ENCODE assay signal across 1 cellular context in genomic region chr10:71266147-71266917, GRCh38.
TF ChIP-seq lines count a peak whose summit lies in the region.

No MANE protein-coding gene starts in this region.

TF ChIP-seq in HEK293, 187 proteins besides CTCF, POLR2A, EP300 and RAD21 (continued from another document and continues in another):
- TF ChIP-seq PRDM2 (tag by site-specific recombination; IDR thresholded peaks at IDR 0.05; ENCODE audit: borderline replicate concordance): no peak
- TF ChIP-seq ZSCAN30 (tag by site-specific recombination; IDR thresholded peaks at IDR 0.05): peak; percentile 78; the same call in 1 of the 2 replicates
- TF ChIP-seq ZNF350 (tag by site-specific recombination; IDR thresholded peaks at IDR 0.05): no peak
- TF ChIP-seq ZBTB48 (tag by site-specific recombination; IDR thresholded peaks at IDR 0.05): peak; percentile 81; the same call in 1 of the 2 replicates
- TF ChIP-seq GLIS1 (tag by site-specific recombination; IDR thresholded peaks at IDR 0.05): peak; percentile 80
- no peak for TF ChIP-seq ZNF274 (IDR thresholded peaks at IDR 0.05; ENCODE audit: low read length)
- no peak for TF ChIP-seq ZNF274 (tag by site-specific recombination; IDR thresholded peaks at IDR 0.05; ENCODE audit: borderline replicate concordance)
- peak; percentile 82 for TF ChIP-seq MZF1 (tag by site-specific recombination; IDR thresholded peaks at IDR 0.05; ENCODE audit: borderline replicate concordance)
- TF ChIP-seq ZNF501 (tag by site-specific recombination; IDR thresholded peaks at IDR 0.05): no peak
- no peak for TF ChIP-seq ZNF777 (tag by site-specific recombination; IDR thresholded peaks at IDR 0.05; ENCODE audit: borderline replicate concordance)
- TF ChIP-seq ZEB2 (tag by site-specific recombination; IDR thresholded peaks at IDR 0.05): peak; percentile 99
- no peak for TF ChIP-seq ZNF548 (tag by site-specific recombination; IDR thresholded peaks at IDR 0.05)
- peak; percentile 64 for TF ChIP-seq SCRT2 (tag by site-specific recombination; IDR thresholded peaks at IDR 0.05)
- TF ChIP-seq ZNF768 (tag by site-specific recombination; IDR thresholded peaks at IDR 0.05): no peak
- TF ChIP-seq ZNF610 (tag by site-specific recombination; IDR thresholded peaks at IDR 0.05; ENCODE audit: borderline replicate concordance): peak; percentile 92
- no peak for TF ChIP-seq YY2 (tag by site-specific recombination; IDR thresholded peaks at IDR 0.05)
- TF ChIP-seq ZNF19 (tag by site-specific recombination; IDR thresholded peaks at IDR 0.05; ENCODE audit: low read depth): no peak
- TF ChIP-seq ZFP69B (tag by site-specific recombination; IDR thresholded peaks at IDR 0.05): peak; percentile 84
- no peak for TF ChIP-seq ZNF677 (tag by site-specific recombination; IDR thresholded peaks at IDR 0.05)
- no peak for TF ChIP-seq WT1 (tag by site-specific recombination; IDR thresholded peaks at IDR 0.05)
- TF ChIP-seq ZSCAN4 (tag by site-specific recombination; IDR thresholded peaks at IDR 0.05): no peak; the same call in 1 of the 2 replicates
- TF ChIP-seq ZXDB (tag by site-specific recombination; IDR thresholded peaks at IDR 0.05): no peak
- TF ChIP-seq ZBTB11 (tag by site-specific recombination; conservative IDR thresholded peaks at IDR 0.05; ENCODE audit: low read depth): no peak
- no peak for TF ChIP-seq ZNF830 (tag by site-specific recombination; IDR thresholded peaks at IDR 0.05; ENCODE audit: low read depth)
- no peak for TF ChIP-seq ZNF701 (tag by site-specific recombination; IDR thresholded peaks at IDR 0.05)
- peak; percentile 85 for TF ChIP-seq ZFHX2 (tag by site-specific recombination; conservative IDR thresholded peaks at IDR 0.05)
- TF ChIP-seq ZNF155 (tag by site-specific recombination; IDR thresholded peaks at IDR 0.05): no peak
- TF ChIP-seq ZNF488 (tag by site-specific recombination; IDR thresholded peaks at IDR 0.05): peak; percentile 85; the same call in 1 of the 2 replicates
- peak; percentile 53; the same call in 1 of the 2 replicates for TF ChIP-seq ZNF394 (tag by site-specific recombination; IDR thresholded peaks at IDR 0.05; ENCODE audit: borderline replicate concordance)
- TF ChIP-seq BCL6B (tag by site-specific recombination; IDR thresholded peaks at IDR 0.05): no peak
- no peak for TF ChIP-seq ZNF510 (tag by site-specific recombination; IDR thresholded peaks at IDR 0.05; ENCODE audit: insufficient replicate concordance)
- no peak for TF ChIP-seq ZNF266 (tag by site-specific recombination; IDR thresholded peaks at IDR 0.05; ENCODE audit: low read depth)
- no peak for TF ChIP-seq ZFP37 (tag by site-specific recombination; IDR thresholded peaks at IDR 0.05)
- no peak for TF ChIP-seq ELK4 (IDR thresholded peaks at IDR 0.05; ENCODE audit: borderline replicate concordance, low read depth, low read length)
- no peak for TF ChIP-seq ZNF157 (tag by site-specific recombination; IDR thresholded peaks at IDR 0.05)
- TF ChIP-seq ZFP3 (tag by site-specific recombination; IDR thresholded peaks at IDR 0.05; ENCODE audit: low read depth): no peak
- no peak for TF ChIP-seq ZNF114 (tag by site-specific recombination; IDR thresholded peaks at IDR 0.05)
- no peak for TF ChIP-seq ZNF302 (tag by site-specific recombination; IDR thresholded peaks at IDR 0.05; ENCODE audit: low read depth)
- no peak for TF ChIP-seq ZNF311 (tag by site-specific recombination; IDR thresholded peaks at IDR 0.05; ENCODE audit: borderline replicate concordance)
- TF ChIP-seq ZNF791 (tag by site-specific recombination; IDR thresholded peaks at IDR 0.05): no peak
- TF ChIP-seq ZBTB21 (tag by site-specific recombination; IDR thresholded peaks at IDR 0.05): peak; percentile 81
- TF ChIP-seq ZNF37A (tag by site-specific recombination; IDR thresholded peaks at IDR 0.05): no peak
- peak; percentile 90 for TF ChIP-seq ATF2 (tag by site-specific recombination; IDR thresholded peaks at IDR 0.05; ENCODE audit: low read depth)
- TF ChIP-seq YY1 (tag by site-specific recombination; IDR thresholded peaks at IDR 0.05): no peak
- no peak for TF ChIP-seq OVOL3 (tag by site-specific recombination; IDR thresholded peaks at IDR 0.05)
- TF ChIP-seq ZNF16 (tag by site-specific recombination; IDR thresholded peaks at IDR 0.05; ENCODE audit: low read depth): no peak
- peak; percentile 45; the same call in 1 of the 2 replicates for TF ChIP-seq ZNF600 (tag by site-specific recombination; IDR thresholded peaks at IDR 0.05)
- no peak for TF ChIP-seq REPIN1 (tag by site-specific recombination; IDR thresholded peaks at IDR 0.05; ENCODE audit: low read depth)
- TF ChIP-seq ZIC2 (tag by site-specific recombination; IDR thresholded peaks at IDR 0.05): peak; percentile 100
- no peak for TF ChIP-seq ZNF112 (tag by site-specific recombination; IDR thresholded peaks at IDR 0.05)
- TF ChIP-seq ZNF560 (tag by site-specific recombination; IDR thresholded peaks at IDR 0.05; ENCODE audit: borderline replicate concordance): no peak
- peak; percentile 95 for TF ChIP-seq ZBTB8A (tag by site-specific recombination; IDR thresholded peaks at IDR 0.05)
- TF ChIP-seq SALL2 (tag by site-specific recombination; IDR thresholded peaks at IDR 0.05; ENCODE audit: borderline replicate concordance): no peak
